9 cellular contexts compared by ENCODE assay signal in genomic region chr16:29877266-29877961, GRCh38. TPM values are rescaled to one million over a fixed set of nuclear protein-coding genes. Genes with fewer than 3 reads are reported as not detected.
DNase-seq lines count a peak whose midpoint lies in the region; ATAC-seq and TF ChIP-seq lines count a peak whose summit lies in the region.
"Had no signal": no experiment of that assay in that cellular context is flagged by ENCODE, and none has a peak within 500 bp of the region (broad histone marks: within the 10 kb centered on the region; RNA-seq: fewer than 3 reads in every experiment).

No MANE protein-coding gene starts in this region.

- peaks cover 10% of the 10 kb centered on the region for H3K4me1 ChIP-seq in left ventricle myocardium inferior
- no peaks in the 10 kb centered on the region for H3K4me1 ChIP-seq in ectodermal cell (ENCODE audit: control insufficient read depth, insufficient read depth, low read length)

- TF ChIP-seq CTCF in left ventricle myocardium inferior (IDR thresholded peaks at IDR 0.05; ENCODE audit: borderline replicate concordance) (no peak), omental fat pad (IDR thresholded peaks at IDR 0.05) (no peak)

- H3K27me3 ChIP-seq in left ventricle myocardium inferior (ENCODE audit: low read depth) (peaks cover 62% of the 10 kb centered on the region), ectodermal cell (ENCODE audit: control insufficient read depth, insufficient read depth, low read length, poor library complexity, severe bottlenecking) (peaks cover 20% of the 10 kb centered on the region)

- H3K4me3 ChIP-seq in left ventricle myocardium inferior (peak overlapping the region; percentile 49), ectodermal cell (ENCODE audit: insufficient read depth, low read depth, low read length) (peak overlapping the region; percentile 13)

- ATAC-seq in Right ventricle myocardium inferior (no peak), omental fat pad (ENCODE audit: low FRiP score) (peak; percentile 29), HG03135 (IDR thresholded peaks at IDR 0.05; ENCODE audit: unreplicated experiment) (no peak), GM19324 (IDR thresholded peaks at IDR 0.05; ENCODE audit: low FRiP score, unreplicated experiment) (no peak)

- intact Hi-C loops in left ventricle myocardium inferior (cut with micrococcal nuclease) (no loop called here), Right ventricle myocardium inferior (cut with DNase I) (no loop called here)

- H3K27ac ChIP-seq in left ventricle myocardium inferior (replicated peaks) (no peak overlapping the region), ectodermal cell (ENCODE audit: insufficient read depth, low read depth, low read length, poor library complexity, severe bottlenecking) (no peak overlapping the region)

- no peaks in the 10 kb centered on the region for H3K36me3 ChIP-seq in left ventricle myocardium inferior
- H3K36me3 ChIP-seq in ectodermal cell (ENCODE audit: control insufficient read depth, insufficient read depth, low read length) = no peaks in the 10 kb centered on the region

- DNase-seq in left ventricle myocardium inferior (no peak), Right ventricle myocardium inferior (ENCODE audit: missing footprints) (no peak), T-helper 22 cell (ENCODE audit: low read depth) (peak; percentile 36), omental fat pad (ENCODE audit: low spot score) (no peak), epidermal melanocyte (ENCODE audit: insufficient read length, low spot score) (no peak)

- H3K9me3 ChIP-seq in left ventricle myocardium inferior (replicated peaks) (no peaks in the 10 kb centered on the region), ectodermal cell (ENCODE audit: control insufficient read depth, low read length) (no peaks in the 10 kb centered on the region)

- WGBS in ectodermal cell, 2 experiments = 30 to 32% methylated on average over 28 of the region's 28 CpGs

RNA-seq across cellular contexts. Expression of gene CDIPT, which starts 14.4 kb away (rescaled TPM):
- 68.6 TPM for total RNA-seq in left ventricle myocardium inferior
- total RNA-seq in Right ventricle myocardium inferior = 65.8 TPM
- 63.8 TPM for polyA plus RNA-seq in ectodermal cell (2013, experiment 1 of 4)
- polyA plus RNA-seq in ectodermal cell (2013, experiment 2 of 4) = 58.8 TPM
- 39.8 TPM for polyA plus RNA-seq in ectodermal cell (2013, experiment 3 of 4)
- polyA plus RNA-seq in ectodermal cell (2013, experiment 4 of 4) = 46.0 TPM
- total RNA-seq in omental fat pad = 100 to 1,000 TPM; 101 to 156 (median 104) TPM

RNA-seq across cellular contexts. Expression of gene SEZ6L2, which starts 21.9 kb away (rescaled TPM):
- total RNA-seq in left ventricle myocardium inferior (0.38 TPM), Right ventricle myocardium inferior (0.43 TPM), omental fat pad (10 to 100 TPM in 1 of 4 donors, 1 to 10 TPM in 2, under 1 TPM in 1; 0.63 to 11.5 (median 4.2) TPM)
- polyA plus RNA-seq in ectodermal cell (2013, experiment 1 of 4) = 50.9 TPM
- 53.6 TPM for polyA plus RNA-seq in ectodermal cell (2013, experiment 2 of 4)
- 36.4 TPM for polyA plus RNA-seq in ectodermal cell (2013, experiment 3 of 4)
- 40.7 TPM for polyA plus RNA-seq in ectodermal cell (2013, experiment 4 of 4)

RNA-seq across cellular contexts. Expression of gene ASPHD1, which starts 22.9 kb away (rescaled TPM):
- not detected for total RNA-seq in left ventricle myocardium inferior
- total RNA-seq in Right ventricle myocardium inferior = 0.19 TPM
- polyA plus RNA-seq in ectodermal cell (2013, experiment 1 of 4) = 5.5 TPM
- 3.7 TPM for polyA plus RNA-seq in ectodermal cell (2013, experiment 2 of 4)
- 4.4 TPM for polyA plus RNA-seq in ectodermal cell (2013, experiment 3 of 4)
- 3.6 TPM for polyA plus RNA-seq in ectodermal cell (2013, experiment 4 of 4)
- total RNA-seq in omental fat pad = 10 to 100 TPM in 2 of 4 donors, 1 to 10 TPM in 1, not detected in 1; 4.0 to 14.0 (median 10.6) TPM
- total RNA-seq: skeletal muscle tissue had no signal

RNA-seq across cellular contexts. Expression of gene KCTD13, which starts 48.6 kb away (rescaled TPM):
- 9.2 TPM for total RNA-seq in left ventricle myocardium inferior
- 8.0 TPM for total RNA-seq in Right ventricle myocardium inferior
- 15.4 TPM for polyA plus RNA-seq in ectodermal cell (2013, experiment 1 of 4)
- 11.1 TPM for polyA plus RNA-seq in ectodermal cell (2013, experiment 2 of 4)
- polyA plus RNA-seq in ectodermal cell (2013, experiment 3 of 4) = 13.2 TPM
- polyA plus RNA-seq in ectodermal cell (2013, experiment 4 of 4) = 14.0 TPM
- 10 to 100 TPM in 3 of 4 donors, 1 to 10 TPM in 1; 7.1 to 44.5 (median 20.0) TPM for total RNA-seq in omental fat pad

RNA-seq across cellular contexts. Expression of gene MVP, which starts 57.2 kb away (rescaled TPM):
- total RNA-seq in left ventricle myocardium inferior (38.6 TPM), Right ventricle myocardium inferior (51.5 TPM), omental fat pad (100 to 1,000 TPM; 101 to 151 (median 129) TPM)
- 4.4 TPM for polyA plus RNA-seq in ectodermal cell (2013, experiment 1 of 4)
- 4.4 TPM for polyA plus RNA-seq in ectodermal cell (2013, experiment 2 of 4)
- 2.9 TPM for polyA plus RNA-seq in ectodermal cell (2013, experiment 3 of 4)
- 4.0 TPM for polyA plus RNA-seq in ectodermal cell (2013, experiment 4 of 4)
